In genomic region chr5:36060516-36060885, GRCh38 we compare ENCODE assay signal across 12 cellular contexts. TPM values are rescaled to one million over a fixed set of nuclear protein-coding genes. Genes with fewer than 3 reads are reported as not detected.
DNase-seq lines count a peak whose midpoint lies in the region; ATAC-seq, FAIRE-seq and TF ChIP-seq lines count a peak whose summit lies in the region.
"Had no signal": no experiment of that assay in that cellular context is flagged by ENCODE, and none has a peak within 500 bp of the region (broad histone marks: within the 10 kb centered on the region; RNA-seq: fewer than 3 reads in every experiment).

No MANE protein-coding gene starts in this region.

- TF ChIP-seq EP300 in HepG2 (IDR thresholded peaks at IDR 0.05; ENCODE audit: low read depth in 2 of 2, low read length in 2 of 2) (no peak), HepG2 (CRISPR knock-in tag; IDR thresholded peaks at IDR 0.05; ENCODE audit: borderline replicate concordance) (no peak)

- H3K9me2 ChIP-seq in PC-9 (ENCODE audit: insufficient read depth): no peaks in the 10 kb centered on the region

- TF ChIP-seq POLR2A in HepG2 (IDR thresholded peaks at IDR 0.05; ENCODE audit: insufficient read depth in 1 of 2, low read depth in 2 of 2, low read length in 2 of 2): no peak

- no TSS peak for BruUV-seq in PC-9 (replicated peaks; lab: Mats Ljungman, UMichigan)
- BruUV-seq in HepG2 (replicated peaks; lab: Mats Ljungman, UMichigan): no TSS peak

- POLR2A ChIA-PET in HEK293 (lab: Yijun Ruan, JAX): no interaction called here
- POLR2A ChIA-PET in PC-9 (lab: Charles Lee; ENCODE audit: unreplicated experiment): no interaction called here
- POLR2A ChIA-PET in HepG2 (lab: Yijun Ruan, JAX): no interaction called here

- CTCF ChIA-PET in HEK293 (lab: Yijun Ruan, JAX) (interaction anchor here (0.6 to 2.8 kb wide), 14 partner anchors 15 to 1482 kb away, joined by 3 to 13 read pairs (median 3); partner anchors contain the start of gene NADK2), PC-9 (lab: Charles Lee) (no interaction called here), HepG2 (lab: Yijun Ruan, JAX; ENCODE audit: low intra/inter-chr PET ratio, low total read pairs) (interaction anchor here (0.6 kb wide), 1 partner anchor 447 kb away, joined by 3 read pairs; no protein-coding TSS in a partner anchor)

- no peak for TF ChIP-seq RAD21 in HepG2 (CRISPR knock-in tag; IDR thresholded peaks at IDR 0.05)

- H4K20me1 ChIP-seq in PC-9 (ENCODE audit: insufficient read depth) (no peaks in the 10 kb centered on the region; the same call in 1 of the 2 replicates), HepG2 (ENCODE audit: insufficient read depth, low read length) (no peaks in the 10 kb centered on the region)

- H3K4me3 ChIP-seq in HEK293 (ENCODE audit: low read depth, low read length): no peak overlapping the region
- H3K4me3 ChIP-seq in PC-9: no peak overlapping the region
- no peak overlapping the region for H3K4me3 ChIP-seq in HepG2 (replicated peaks in 1 of 3; ENCODE audit: insufficient read depth in 1 of 3, low read depth in 2 of 3, low read length in 3 of 3)
- H3K4me3 ChIP-seq: mucosa of descending colon, uterus had no signal

- ATAC-seq in HepG2: peak; percentile 65
- ATAC-seq: activated CD4-positive, CD25-positive, alpha-beta regulatory T cell treated with anti-CD3 and anti-CD28 coated beads, Interleukin-2, amount 50 U/mL, for 24 hours; mucosa of descending colon had no signal

- 10% methylated on average over 10 of the region's 10 CpGs for WGBS in HepG2 (ENCODE audit: low lambda C conversion rate)

- peak; percentile 18 for DNase-seq in DMS53 (lab: John Stamatoyannopoulos, UW)
- no peak for DNase-seq in PC-9
- no peak for DNase-seq in HepG2 (ENCODE audit: low spot score)
- no peak for DNase-seq in iPS-NIHi7 (ENCODE audit: extremely low spot score)
- DNase-seq in dermis blood vessel endothelial cell: no peak
- no peak for DNase-seq in UCSD-AML1 (lab: John Stamatoyannopoulos, UW; ENCODE audit: unreplicated experiment)
- DNase-seq: mucosa of descending colon; NCI-H187 treated with DMSO at 0.1 percent for 48 hours; stimulated activated CD4-positive, alpha-beta T cell treated with anti-CD3 and anti-CD28 coated beads, Interleukin-4, amount 100 ng/mL, for 4 hours; uterus had no signal

- TF ChIP-seq CTCF in HEK293 (tag by site-specific recombination; IDR thresholded peaks at IDR 0.05) (0 out of 2 replicates have a peak, but pooled peaks have one; percentile 46), PC-9 (conservative IDR thresholded peaks at IDR 0.05) (peak; percentile 54), HepG2 (CRISPR knock-in tag; IDR thresholded peaks at IDR 0.05) (peak; percentile 52)

- in situ Hi-C loops in HepG2 (cut with HindIII; ENCODE audit: extremely low pct_ligation_motif_present, low pct_unique_long_range_greater_than_20kb): loop anchor here (25.0 kb wide), 1 partner anchor 627 kb away; no protein-coding TSS in a partner anchor

- H3K79me2 ChIP-seq in PC-9 (ENCODE audit: low read depth) (no peaks in the 10 kb centered on the region), HepG2 (ENCODE audit: insufficient read depth, low read length) (no peaks in the 10 kb centered on the region)

- H3K27me3 ChIP-seq in PC-9 (ENCODE audit: insufficient read depth, low read depth): peaks cover 37% of the 10 kb centered on the region
- H3K27me3 ChIP-seq in HepG2 (ENCODE audit: control insufficient read depth in 1 of 2, insufficient read depth in 2 of 2, low read length in 2 of 2): peaks cover 0 to 6% of the 10 kb centered on the region in 2 experiments; a peak in 1 of 5 replicates
- H3K27me3 ChIP-seq: uterus had no signal

- H3K36me3 ChIP-seq in HEK293 (ENCODE audit: control insufficient read depth in 2 of 2, insufficient read depth in 1 of 2, low read length in 2 of 2) (no peaks in the 10 kb centered on the region), PC-9 (ENCODE audit: low read depth) (no peaks in the 10 kb centered on the region), HepG2 (replicated peaks in 1 of 2; ENCODE audit: control insufficient read depth in 1 of 2, insufficient read depth in 2 of 2, low read length in 2 of 2) (no peaks in the 10 kb centered on the region)
- H3K36me3 ChIP-seq: uterus had no signal

- H3K9me3 ChIP-seq in HEK293 (ENCODE audit: control insufficient read depth, insufficient read depth, low read depth, low read length) (no peaks in the 10 kb centered on the region), PC-9 (ENCODE audit: insufficient read depth, low read depth) (no peaks in the 10 kb centered on the region), HepG2 (ENCODE audit: low read length) (no peaks in the 10 kb centered on the region)
- H3K9me3 ChIP-seq: mucosa of descending colon, uterus had no signal

- intact Hi-C loops in PC-9 (cut with micrococcal nuclease; ENCODE audit: unreplicated experiment): no loop called here
- intact Hi-C loops in HepG2 (cut with micrococcal nuclease; ENCODE audit: unreplicated experiment): loop anchor here (1.0 kb wide), 1 partner anchor 205 kb away; no protein-coding TSS in a partner anchor

- H3F3A ChIP-seq in PC-9 (ENCODE audit: insufficient read depth, low read depth): no peaks in the 10 kb centered on the region

- no peak overlapping the region for H3K9ac ChIP-seq in HepG2 (ENCODE audit: insufficient read depth, low read depth, low read length)

- H2AFZ ChIP-seq in PC-9 (no peak overlapping the region), HepG2 (ENCODE audit: low read length) (no peak overlapping the region)

- H3K4me1 ChIP-seq in HEK293 (ENCODE audit: control insufficient read depth, insufficient read depth, low read length) (no peaks in the 10 kb centered on the region), PC-9 (replicated peaks; ENCODE audit: insufficient read depth) (no peaks in the 10 kb centered on the region; the same call in 1 of the 2 replicates), HepG2 (ENCODE audit: insufficient read depth, low read length) (no peaks in the 10 kb centered on the region)
- H3K4me1 ChIP-seq: uterus had no signal

- FAIRE-seq in HepG2 (lab: Jason Lieb, UNC): no peak

- H3K27ac ChIP-seq in HEK293 (ENCODE audit: extremely low read depth, low read depth, low read length) (no peak overlapping the region), PC-9 (no peak overlapping the region), HepG2 (ENCODE audit: extremely low read length, insufficient read depth, low read length) (no peak overlapping the region)
- H3K27ac ChIP-seq: uterus had no signal

- H3K4me2 ChIP-seq in PC-9 (peak overlapping the region; percentile 22), HepG2 (ENCODE audit: low read depth, low read length) (no peak overlapping the region)

TF ChIP-seq in HEK293, 187 proteins besides CTCF, POLR2A, EP300 and RAD21 (continues in another document):
- TF ChIP-seq ZNF654 (tag by site-specific recombination; IDR thresholded peaks at IDR 0.05; ENCODE audit: low read depth): peak; percentile 74
- TF ChIP-seq GLIS2 (tag by site-specific recombination; IDR thresholded peaks at IDR 0.05): no peak
- TF ChIP-seq ZNF366 (tag by site-specific recombination; conservative IDR thresholded peaks at IDR 0.05): no peak

TF ChIP-seq in HepG2, 621 proteins besides CTCF, POLR2A, EP300 and RAD21:
- TF ChIP-seq HNRNPLL (IDR thresholded peaks at IDR 0.05; ENCODE audit: low read depth, low read length, poor library complexity, severe bottlenecking) (no peak), ATF4 (CRISPR knock-in tag; IDR thresholded peaks at IDR 0.05) (peak in 1 of 2 experiments; percentile 52; a peak in 1 of 4 replicates), DRAP1 (CRISPR knock-in tag; IDR thresholded peaks at IDR 0.05) (no peak), STAG1 (CRISPR knock-in tag; IDR thresholded peaks at IDR 0.05) (peak; percentile 62)

RNA-seq across cellular contexts. Expression of gene UGT3A2, which starts 6.2 kb away (rescaled TPM):
- total RNA-seq in PC-9 (2021) (not detected in 2 replicates), HepG2 (2016; rRNA removed; fragmentation: Illumina TruSeq; extraction: Trizol) (not detected in 2 replicates), dermis blood vessel endothelial cell (not detected in 2 replicates)
- not detected in 2 replicates for total RNA-seq in HepG2 (2016; cell fraction: cytosol; rRNA removed; fragmentation: Illumina TruSeq; extraction: Trizol; ENCODE audit: low read depth)
- total RNA-seq in HepG2 (2016; cell fraction: insoluble cytoplasmic fraction; rRNA removed; fragmentation: Illumina TruSeq; extraction: Trizol): not detected in 2 replicates
- not detected in 2 replicates for total RNA-seq in HepG2 (2016; cell fraction: membrane; rRNA removed; fragmentation: Illumina TruSeq; extraction: Trizol)
- total RNA-seq in HepG2 (2016; cell fraction: nucleus; rRNA removed; fragmentation: Illumina TruSeq; extraction: Trizol): not detected in 2 replicates
- not detected in 2 replicates for polyA plus RNA-seq in HepG2 (2011; rRNA removed)
- not detected in 2 replicates for polyA plus RNA-seq in HepG2 (2011; cell fraction: cytosol; rRNA removed)
- polyA plus RNA-seq in HepG2 (2011; cell fraction: nucleus; rRNA removed): not detected in 2 replicates
- polyA plus RNA-seq in HepG2 (2012): not detected in 2 replicates
- polyA plus RNA-seq in HepG2 (2016; cell fraction: cytosol; fragmentation: Illumina TruSeq; extraction: Trizol; ENCODE audit: low read depth): not detected in 2 replicates
- not detected in 2 replicates for polyA plus RNA-seq in HepG2 (2016; cell fraction: insoluble cytoplasmic fraction; fragmentation: Illumina TruSeq; extraction: Trizol; ENCODE audit: low read depth)
- polyA plus RNA-seq in HepG2 (2016; cell fraction: membrane; fragmentation: Illumina TruSeq; extraction: Trizol; ENCODE audit: low read depth): not detected in 2 replicates
- not detected in 2 replicates for polyA plus RNA-seq in HepG2 (2016; cell fraction: nucleus; fragmentation: Illumina TruSeq; extraction: Trizol; ENCODE audit: insufficient read depth, low read depth)
- not detected in 2 replicates for polyA minus RNA-seq in HepG2 (2011; rRNA and poly(A)+ RNA removed; ENCODE audit: low replicate concordance)
- not detected in 2 replicates for polyA minus RNA-seq in HepG2 (2011; cell fraction: cytosol; rRNA and poly(A)+ RNA removed)
- not detected in 2 replicates for polyA minus RNA-seq in HepG2 (2011; cell fraction: nucleus; rRNA and poly(A)+ RNA removed)
- total RNA-seq: uterus had no signal
